11 cellular contexts compared by ENCODE assay signal in the genomic region with DNA sequence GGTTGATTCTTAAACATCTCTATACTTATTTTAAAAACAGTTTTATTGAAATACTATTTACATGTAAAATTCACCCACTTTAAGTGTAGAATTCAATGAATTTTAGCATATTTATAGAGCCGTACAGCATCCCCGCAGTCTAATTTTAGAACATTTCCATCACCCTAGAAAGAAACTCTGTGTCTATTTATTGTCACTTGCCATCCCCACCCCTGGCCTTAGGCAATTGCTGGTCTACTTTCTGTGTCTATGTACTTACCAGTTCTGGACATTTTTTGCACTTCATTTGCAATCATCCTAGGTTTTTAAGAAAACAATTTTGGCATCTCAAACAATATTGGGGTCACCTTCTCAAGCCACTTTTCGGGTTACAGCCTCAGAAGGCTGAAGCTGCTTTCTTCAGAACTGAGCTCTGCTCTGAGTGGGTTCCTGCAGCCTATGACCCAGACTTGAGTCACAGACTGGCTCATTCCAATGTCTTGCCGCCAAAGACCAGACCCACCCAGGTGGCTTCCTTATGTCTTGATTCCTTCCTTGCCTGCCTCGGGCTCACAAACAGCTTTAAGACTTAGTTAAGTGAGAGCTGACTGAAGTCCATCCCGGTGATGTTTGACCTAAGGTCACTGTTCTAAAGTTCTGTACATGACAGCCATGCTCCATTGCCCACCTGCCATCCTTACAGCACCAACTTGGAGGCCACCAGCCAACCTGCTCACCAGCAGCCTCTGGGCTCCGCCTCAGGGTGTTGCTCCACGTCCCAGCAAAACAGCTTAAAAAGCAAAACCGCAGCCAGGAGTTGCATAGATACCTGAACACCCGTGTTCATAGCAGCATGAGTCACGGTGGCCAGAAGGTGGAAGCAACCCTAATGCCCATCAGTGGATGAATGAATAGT.
DNase-seq lines count a peak whose midpoint lies in the region; ATAC-seq and TF ChIP-seq lines count a peak whose summit lies in the region.
"Had no signal": no experiment of that assay in that cellular context is flagged by ENCODE, and none has a peak within 500 bp of the region (broad histone marks: within the 10 kb centered on the region; RNA-seq: fewer than 3 reads in every experiment).

No MANE protein-coding gene starts in this region.

- H3K4me1 ChIP-seq in PC-3 (ENCODE audit: insufficient read depth, low read length), result peaks cover 51% of the 10 kb centered on the region

- peak overlapping the region; percentile 85 for H3K27ac ChIP-seq in PC-3 (ENCODE audit: low read length)

- H4K20me1 ChIP-seq in PC-3 (ENCODE audit: low read length), result no peaks in the 10 kb centered on the region

- BruUV-seq in PC-3 (replicated peaks; lab: Mats Ljungman, UMichigan), result no TSS peak

- no peaks in the 10 kb centered on the region for H3K9me3 ChIP-seq in PC-3 (ENCODE audit: low read length)

- H3K9me2 ChIP-seq in PC-3 (replicated peaks; ENCODE audit: low read length), result no peaks in the 10 kb centered on the region

- peak overlapping the region; percentile 63 for H2AFZ ChIP-seq in PC-3 (ENCODE audit: low read length)

- H3K4me3 ChIP-seq in PC-3 (ENCODE audit: low read length) (peak overlapping the region; percentile 59), epithelial cell of esophagus (ENCODE audit: low read length) (no peak overlapping the region), skeletal muscle cell (ENCODE audit: low read depth, low read length) (no peak overlapping the region)

- H3F3A ChIP-seq in PC-3 (ENCODE audit: low read length, unreplicated experiment), result peaks cover 7% of the 10 kb centered on the region

- POLR2A ChIA-PET in PC-3 (lab: Charles Lee; ENCODE audit: unreplicated experiment), result interaction anchor here (0.5 to 0.6 kb wide), 2 partner anchors 73 to 88 kb away, joined by 3 read pairs; no protein-coding TSS in a partner anchor

- H3K27me3 ChIP-seq in PC-3 (ENCODE audit: low read length), result no peaks in the 10 kb centered on the region

- CTCF ChIA-PET in PC-3 (lab: Charles Lee), result interaction anchor here (0.6 to 1.5 kb wide), 3 partner anchors 69 to 704 kb away, joined by 3 to 8 read pairs (median 3); no protein-coding TSS in a partner anchor

- peak; percentile 92 for ATAC-seq in PC-3
- ATAC-seq: stimulated activated effector memory CD8-positive, alpha-beta T cell treated with anti-CD3 and anti-CD28 coated beads, Interleukin-12 subunit alpha, Interleukin-12 subunit beta, amount 100 ng/mL, for 72 hours had no signal

- H3K4me2 ChIP-seq in PC-3 (ENCODE audit: low read length), result peak overlapping the region; percentile 83

- H3K36me3 ChIP-seq in PC-3 (ENCODE audit: low read depth, low read length), result no peaks in the 10 kb centered on the region

- intact Hi-C loops in PC-3 (cut with micrococcal nuclease), result loop anchor here (1.0 to 5.0 kb wide), 4 partner anchors 83 to 289 kb away; no protein-coding TSS in a partner anchor

- DNase-seq in H4 (ENCODE audit: low spot score) (peak; percentile 20), PC-3 (peak; percentile 98), epithelial cell of esophagus (ENCODE audit: low read depth) (peak; percentile 95), skeletal muscle cell (ENCODE audit: low read depth) (peak; percentile 26), NCI-H2107 treated with DMSO at 0.1 percent for 48 hours (lab: John Stamatoyannopoulos, UW; ENCODE audit: unreplicated experiment) (no peak), NCI-H1694 (lab: John Stamatoyannopoulos, UW) (no peak)
- DNase-seq in stimulated activated CD8-positive, alpha-beta memory T cell treated with anti-CD3 and anti-CD28 coated beads, Interleukin-4, amount 100 ng/mL, for 48 hours, result no peak
- DNase-seq: activated CD4-positive, alpha-beta memory T cell treated with anti-CD3 and anti-CD28 coated beads, Interleukin-2, amount 10 ng/mL, durations not matched to agents 7 days and 5 days; head of caudate nucleus; stimulated activated CD4-positive, alpha-beta T cell treated with anti-CD3 and anti-CD28 coated beads, Interleukin-12 subunit alpha, Interleukin-12 subunit beta, amount 100 ng/mL, for 4 hours had no signal

- H3K79me2 ChIP-seq in PC-3 (ENCODE audit: low read length), result peaks cover 47% of the 10 kb centered on the region

- TF ChIP-seq CTCF in PC-3 (conservative IDR thresholded peaks at IDR 0.05; ENCODE audit: low read depth, low read length), result no peak
- no peak for TF ChIP-seq CTCF in epithelial cell of esophagus (IDR thresholded peaks at IDR 0.05; ENCODE audit: insufficient read depth, low read depth, low read length, missing control alignments)

- peak overlapping the region; percentile 19 for H3K9ac ChIP-seq in PC-3 (ENCODE audit: low read length)

Comparison
In these comparisons a context has a peak if more than half of its experiments do, and no peak if none do; other contexts are left out.
1. DNase-seq: peak in H4 (single experiment), PC-3 (single experiment), epithelial cell of esophagus (single experiment) and skeletal muscle cell (single experiment); none in NCI-H2107 treated with DMSO at 0.1 percent for 48 hours (single experiment), NCI-H1694 (single experiment) and stimulated activated CD8-positive, alpha-beta memory T cell treated with anti-CD3 and anti-CD28 coated beads, Interleukin-4, amount 100 ng/mL, for 48 hours (single experiment).